In genomic region chrX:87873347-87873941, GRCh38 we compare ENCODE assay signal across 12 cellular contexts.
DNase-seq lines count a peak whose midpoint lies in the region; ATAC-seq and TF ChIP-seq lines count a peak whose summit lies in the region.
"Had no signal": no experiment of that assay in that cellular context is flagged by ENCODE, and none has a peak within 500 bp of the region (broad histone marks: within the 10 kb centered on the region; RNA-seq: fewer than 3 reads in every experiment).

No MANE protein-coding gene starts in this region.

- ATAC-seq in GM18511 (IDR thresholded peaks at IDR 0.05; ENCODE audit: unreplicated experiment) (peak; percentile 70), GM21360 (IDR thresholded peaks at IDR 0.05; ENCODE audit: unreplicated experiment) (peak; percentile 77), HG03159 (IDR thresholded peaks at IDR 0.05; ENCODE audit: unreplicated experiment) (peak; percentile 60)
- ATAC-seq: stimulated activated naive CD8-positive, alpha-beta T cell treated with anti-CD3 and anti-CD28 coated beads, Interleukin-15, Interleukin-2, amounts not matched to agents 100 U/mL and 50 U/mL, for 24 hours had no signal

- in situ Hi-C loops in GM13976 (cut with MboI; ENCODE audit: low sequenced_read_pairs, unreplicated experiment) = no loop called here

- no peak for TF ChIP-seq CTCF in GM13976 (IDR thresholded peaks at IDR 0.05; ENCODE audit: borderline replicate concordance, control extremely low read depth, extremely low read depth, insufficient read depth, missing control alignments)

- peak; percentile 1 for DNase-seq in left kidney (ENCODE audit: low read depth, low spot score)
- DNase-seq in GM13976 (ENCODE audit: low spot score) = no peak
- DNase-seq in activated CD4-positive, alpha-beta T cell treated with anti-CD3 and anti-CD28 coated beads, Interleukin-2, amount 50 U/mL, for 4 hours = no peak
- no peak for DNase-seq in NK-92 (lab: John Stamatoyannopoulos, UW; ENCODE audit: unreplicated experiment)
- DNase-seq: activated CD4-positive, alpha-beta T cell treated with anti-CD3 and anti-CD28 coated beads for 48 hours; aorta; C1 segment of cervical spinal cord; IMR-90; stimulated activated naive CD8-positive, alpha-beta T cell treated with anti-CD3 and anti-CD28 coated beads, Interleukin-15, Interleukin-2, amounts not matched to agents 100 U/mL and 50 U/mL, for 24 hours had no signal
